In genomic region chr1:30764939-30765582, GRCh38 we compare ENCODE assay signal across 11 cellular contexts. TPM values are rescaled to one million over a fixed set of nuclear protein-coding genes. Genes with fewer than 3 reads are reported as not detected.
A peak's percentile ranks its signal among the peaks of the same experiment; 100 is the strongest.
DNase-seq lines count a peak whose midpoint lies in the region; ATAC-seq and TF ChIP-seq lines count a peak whose summit lies in the region.
"Had no signal": no experiment of that assay in that cellular context is flagged by ENCODE, and none has a peak within 500 bp of the region (broad histone marks: within the 10 kb centered on the region; RNA-seq: fewer than 3 reads in every experiment).

No MANE protein-coding gene starts in this region.

- no peaks in the 10 kb centered on the region for H4K20me1 ChIP-seq in SU-DHL-6 (ENCODE audit: low read depth, low read length)

- H3K9me2 ChIP-seq in SU-DHL-6 (replicated peaks; ENCODE audit: insufficient read depth, low read length) = no peaks in the 10 kb centered on the region

- H3K27ac ChIP-seq in heart right ventricle (no peak overlapping the region), SU-DHL-6 (ENCODE audit: low read depth, low read length) (peak overlapping the region; percentile 53), thymus (ENCODE audit: low read depth) (peak overlapping the region; percentile 84), foreskin keratinocyte (no peak overlapping the region)
- H3K27ac ChIP-seq: parathyroid adenoma had no signal

- H3K9ac ChIP-seq in SU-DHL-6 (ENCODE audit: low read length) = no peak overlapping the region
- H3K9ac ChIP-seq: parathyroid adenoma had no signal

- no peak overlapping the region for H3K4me2 ChIP-seq in SU-DHL-6 (ENCODE audit: low read depth, low read length, poor library complexity, severe bottlenecking)

- ATAC-seq in Right ventricle myocardium superior (ENCODE audit: poor library complexity) = no peak
- no peak for ATAC-seq in heart right ventricle
- peak; percentile 59 for ATAC-seq in HG02759 (IDR thresholded peaks at IDR 0.05; ENCODE audit: unreplicated experiment)
- no peak for ATAC-seq in HG02840 (IDR thresholded peaks at IDR 0.05; ENCODE audit: low FRiP score, unreplicated experiment)
- ATAC-seq in foreskin keratinocyte = no peak

- H2AFZ ChIP-seq in SU-DHL-6 (ENCODE audit: low read depth, low read length, severe bottlenecking) = no peak overlapping the region
- H2AFZ ChIP-seq: parathyroid adenoma had no signal

- H3K9me3 ChIP-seq in heart right ventricle (no peaks in the 10 kb centered on the region), SU-DHL-6 (ENCODE audit: insufficient read depth, low read length) (no peaks in the 10 kb centered on the region), thymus (ENCODE audit: control insufficient read depth) (no peaks in the 10 kb centered on the region)

- no peaks in the 10 kb centered on the region for H3K79me2 ChIP-seq in SU-DHL-6 (ENCODE audit: insufficient read depth, low read length)
- H3K79me2 ChIP-seq: parathyroid adenoma had no signal

- peaks cover 0 to 5% (median 0%) of the 10 kb centered on the region in 7 donors for H3K27me3 ChIP-seq in heart right ventricle
- H3K27me3 ChIP-seq in SU-DHL-6 (ENCODE audit: low read length) = no peaks in the 10 kb centered on the region
- H3K27me3 ChIP-seq in thymus (ENCODE audit: control insufficient read depth, insufficient read depth) = no peaks in the 10 kb centered on the region
- peaks cover 5% of the 10 kb centered on the region for H3K27me3 ChIP-seq in foreskin keratinocyte

- peaks cover 0 to 25% (median 11%) of the 10 kb centered on the region in 9 donors for H3K4me1 ChIP-seq in heart right ventricle
- H3K4me1 ChIP-seq in thymus (ENCODE audit: control insufficient read depth, insufficient read depth, low read length) = peaks cover 34% of the 10 kb centered on the region
- H3K4me1 ChIP-seq in foreskin keratinocyte = no peaks in the 10 kb centered on the region
- H3K4me1 ChIP-seq: parathyroid adenoma had no signal

- DNase-seq in Right ventricle myocardium superior (peak; percentile 20), heart right ventricle (no peak), foreskin keratinocyte (no peak), NCI-H2196 treated with DMSO at 0.1 percent for 48 hours (lab: John Stamatoyannopoulos, UW; ENCODE audit: unreplicated experiment) (no peak)
- DNase-seq: T-helper 1 cell had no signal

- TF ChIP-seq CTCF in heart right ventricle (IDR thresholded peaks at IDR 0.05) (no peak), SU-DHL-6 (IDR thresholded peaks at IDR 0.05; ENCODE audit: insufficient read depth, low read length, poor library complexity, severe bottlenecking) (no peak), foreskin keratinocyte (conservative IDR thresholded peaks at IDR 0.05) (no peak)

- no peaks in the 10 kb centered on the region for H3K36me3 ChIP-seq in heart right ventricle
- no peaks in the 10 kb centered on the region for H3K36me3 ChIP-seq in SU-DHL-6 (ENCODE audit: low read length)
- no peaks in the 10 kb centered on the region for H3K36me3 ChIP-seq in thymus (ENCODE audit: control insufficient read depth, insufficient read depth)

- H3F3A ChIP-seq in SU-DHL-6 (ENCODE audit: insufficient read depth) = peaks cover 45% of the 10 kb centered on the region

- H3K4me3 ChIP-seq in heart right ventricle (no peak overlapping the region), SU-DHL-6 (ENCODE audit: insufficient read depth, low read length, poor library complexity, severe bottlenecking) (no peak overlapping the region), thymus (ENCODE audit: low read length) (no peak overlapping the region)

- 77 to 83% methylated on average over 18 of the region's 18 CpGs for WGBS in heart right ventricle, 2 donors
- WGBS in thymus = 93% methylated on average over 18 of the region's 18 CpGs

- intact Hi-C loops in Right ventricle myocardium superior (cut with DNase I) (no loop called here), heart right ventricle (cut with DNase I) (no loop called here)

RNA-seq across cellular contexts. Expression of gene LAPTM5, which starts 7.5 kb away (rescaled TPM):
- total RNA-seq in Right ventricle myocardium superior = 19.5 TPM
- total RNA-seq in heart right ventricle = 100 to 1,000 TPM in 1 of 10 donors, 10 to 100 TPM in 6, 1 to 10 TPM in 3; 5.9 to 114 (median 12.9) TPM
- 10 to 100 TPM; 13.2 to 33.5 TPM for polyA plus RNA-seq in heart right ventricle
- polyA plus RNA-seq in thymus = 364 TPM
- total RNA-seq in foreskin keratinocyte = not detected in 2 replicates
- polyA plus RNA-seq in foreskin keratinocyte = 0.02 and 0.04 TPM in 2 replicates

RNA-seq across cellular contexts. Expression of gene MATN1, which starts 41.7 kb away (rescaled TPM):
- not detected for total RNA-seq in Right ventricle myocardium superior
- not detected for total RNA-seq in heart right ventricle
- polyA plus RNA-seq in heart right ventricle = not detected
- 0.27 TPM for polyA plus RNA-seq in thymus
- 0.07 and 0.14 TPM in 2 replicates for total RNA-seq in foreskin keratinocyte
- 0.07 TPM in 1 of 2 replicates, not detected in the other for polyA plus RNA-seq in foreskin keratinocyte
- total RNA-seq: mesenteric fat pad had no signal

Comparison
In these comparisons a context has a peak if more than half of its experiments do, and no peak if none do; other contexts are left out.
1. H3K27ac ChIP-seq: peak in SU-DHL-6 (single experiment) and thymus (single experiment); none in heart right ventricle (0 of 10) and foreskin keratinocyte (single experiment).